8 cellular contexts compared by ENCODE assay signal in genomic region chr15:90883971-90884718, GRCh38. TPM values are rescaled to one million over a fixed set of nuclear protein-coding genes. Genes with fewer than 3 reads are reported as not detected.
DNase-seq lines count a peak whose midpoint lies in the region; ATAC-seq and TF ChIP-seq lines count a peak whose summit lies in the region.

Gene FES (plus strand): TSS chr15:90884504. CDS start chr15:90885046, 542 bp downstream.

- intact Hi-C loops in CD4-positive, alpha-beta T cell (cut with DNase I, micrococcal nuclease): loop anchor here in 1 of 2 experiments (10.0 kb wide), 1 partner anchor 399 kb away; no protein-coding TSS in a partner anchor
- intact Hi-C loops in dendritic cell treated with granulocyte-macrophage colony-stimulating factor and Interleukin-4, amounts not matched to agents 40 ng/mL and 50 ng/mL, for 4 days (cut with micrococcal nuclease): loop anchor here (2.0 to 10.0 kb wide), 2 partner anchors 51 to 183 kb away; partner anchors contain the start of genes HDDC3 and UNC45A
- intact Hi-C loops in lower leg skin (cut with DNase I; ENCODE audit: low total_unique reads): loop anchor here (5.0 kb wide), 1 partner anchor 1882 kb away; no protein-coding TSS in a partner anchor

- H3K36me3 Mint-ChIP-seq in CD4-positive, alpha-beta T cell (ENCODE audit: low read depth): peaks cover 19% of the 10 kb centered on the region
- H3K36me3 Mint-ChIP-seq in dendritic cell treated with granulocyte-macrophage colony-stimulating factor and Interleukin-4, amounts not matched to agents 40 ng/mL and 50 ng/mL, for 4 days (ENCODE audit: low read depth): peaks cover 93% of the 10 kb centered on the region

- POLR2A ChIA-PET in CD4-positive, alpha-beta T cell (lab: Charles Lee): interaction anchor here (0.7 to 1.0 kb wide), 2 partner anchors 13 to 19 kb away, joined by 3 to 5 read pairs; partner anchors contain the start of gene MAN2A2

- peak within 1 kb of the TSS; percentile 37 for H3K4me3 ChIP-seq in MG63
- peak within 1 kb of the TSS; percentile 41 for H3K4me3 ChIP-seq in lower leg skin (ENCODE audit: low read depth, poor library complexity, severe bottlenecking)

- H3K4me1 Mint-ChIP-seq in CD4-positive, alpha-beta T cell (ENCODE audit: low read depth): peaks cover 13% of the 10 kb centered on the region
- H3K4me1 Mint-ChIP-seq in dendritic cell treated with granulocyte-macrophage colony-stimulating factor and Interleukin-4, amounts not matched to agents 40 ng/mL and 50 ng/mL, for 4 days (ENCODE audit: low read depth): peaks cover 88% of the 10 kb centered on the region

- peaks cover 3% of the 10 kb centered on the region; the same call in 1 of the 2 replicates for H3K36me3 ChIP-seq in MG63

- no peak for DNase-seq in CD4-positive, alpha-beta T cell
- DNase-seq in MG63: peak; percentile 69
- DNase-seq in lower leg skin (ENCODE audit: low spot score in 2 of 2): peak in 1 of 2 donors; percentile 94
- no peak for DNase-seq in GOT3 (lab: John Stamatoyannopoulos, UW)

- TF ChIP-seq CTCF in CD4-positive, alpha-beta T cell (IDR thresholded peaks at IDR 0.05): no peak
- TF ChIP-seq CTCF in lower leg skin (IDR thresholded peaks at IDR 0.05): no peak

- H3K9me3 Mint-ChIP-seq in CD4-positive, alpha-beta T cell: no peaks in the 10 kb centered on the region
- H3K9me3 Mint-ChIP-seq in dendritic cell treated with granulocyte-macrophage colony-stimulating factor and Interleukin-4, amounts not matched to agents 40 ng/mL and 50 ng/mL, for 4 days: no peaks in the 10 kb centered on the region

- peaks cover 15% of the 10 kb centered on the region for H3K27me3 Mint-ChIP-seq in CD4-positive, alpha-beta T cell
- no peaks in the 10 kb centered on the region for H3K27me3 Mint-ChIP-seq in dendritic cell treated with granulocyte-macrophage colony-stimulating factor and Interleukin-4, amounts not matched to agents 40 ng/mL and 50 ng/mL, for 4 days

- ATAC-seq in CD4-positive, alpha-beta T cell (ENCODE audit: poor library complexity): no peak
- ATAC-seq in GM18498 (IDR thresholded peaks at IDR 0.05; ENCODE audit: unreplicated experiment) (no peak), HG02642 (IDR thresholded peaks at IDR 0.05; ENCODE audit: poor library complexity, unreplicated experiment) (no peak)

- no peak within 1 kb of the TSS for H3K27ac ChIP-seq in CD4-positive, alpha-beta T cell (ENCODE audit: low read depth, low read length)
- H3K27ac ChIP-seq in temporal lobe (ENCODE audit: low read depth, low read length): peak within 1 kb of the TSS; percentile 69

- H3K4me3 Mint-ChIP-seq in CD4-positive, alpha-beta T cell: no peak within 1 kb of the TSS
- H3K4me3 Mint-ChIP-seq in dendritic cell treated with granulocyte-macrophage colony-stimulating factor and Interleukin-4, amounts not matched to agents 40 ng/mL and 50 ng/mL, for 4 days: peak within 1 kb of the TSS; percentile 98

- peak within 1 kb of the TSS; percentile 33 for H3K27ac Mint-ChIP-seq in CD4-positive, alpha-beta T cell
- peak within 1 kb of the TSS; percentile 95 for H3K27ac Mint-ChIP-seq in dendritic cell treated with granulocyte-macrophage colony-stimulating factor and Interleukin-4, amounts not matched to agents 40 ng/mL and 50 ng/mL, for 4 days

- no peak for TF ChIP-seq POLR2A in lower leg skin (IDR thresholded peaks at IDR 0.05)

- H3K27me3 ChIP-seq in CD4-positive, alpha-beta T cell (ENCODE audit: control insufficient read depth, insufficient read depth, low read length): peaks cover 3% of the 10 kb centered on the region
- H3K27me3 ChIP-seq in MG63: no peaks in the 10 kb centered on the region

- no peaks in the 10 kb centered on the region for H3K9me3 ChIP-seq in CD4-positive, alpha-beta T cell (ENCODE audit: control insufficient read depth, low read length)
- no peaks in the 10 kb centered on the region for H3K9me3 ChIP-seq in MG63

- CTCF ChIA-PET in CD4-positive, alpha-beta T cell (lab: Charles Lee): interaction anchor here (0.9 kb wide), 1 partner anchor 236 kb away, joined by 3 read pairs; no protein-coding TSS in a partner anchor

- WGBS in lower leg skin, 2 donors: 3 to 12% methylated on average over 21 to 52 of the region's 59 CpGs

RNA-seq across cellular contexts. Expression of gene FES, which starts in this region (rescaled TPM):
- 1 to 10 TPM; 3.0 to 5.5 TPM for total RNA-seq in CD4-positive, alpha-beta T cell
- 10.5 and 13.7 TPM in 2 replicates for total RNA-seq in MG63 (2014; rRNA removed; shearing (Covaris generic); ENCODE audit: low replicate concordance)
- 10 to 100 TPM in 2 of 4 donors, 1 to 10 TPM in 2; 3.6 to 17.9 (median 11.0) TPM for total RNA-seq in lower leg skin
- total RNA-seq in temporal lobe: 3.7 TPM
